In genomic region chr7:1289681-1290261, GRCh38 we compare ENCODE assay signal across 10 cellular contexts. TPM values are rescaled to one million over a fixed set of nuclear protein-coding genes. Genes with fewer than 3 reads are reported as not detected.
DNase-seq lines count a peak whose midpoint lies in the region; ATAC-seq and TF ChIP-seq lines count a peak whose summit lies in the region.
"Had no signal": no experiment of that assay in that cellular context is flagged by ENCODE, and none has a peak within 500 bp of the region (broad histone marks: within the 10 kb centered on the region; RNA-seq: fewer than 3 reads in every experiment).

No MANE protein-coding gene starts in this region.

- DNase-seq in Caco-2 (no peak), RWPE2 (ENCODE audit: low spot score) (no peak), fibroblast of pulmonary artery (ENCODE audit: low read depth) (no peak), osteoblast (ENCODE audit: insufficient read length, low spot score, missing footprints) (no peak), KG1 (lab: John Stamatoyannopoulos, UW) (no peak), kidney glomerular epithelial cell (lab: John Stamatoyannopoulos, UW) (no peak), COLO668 (lab: John Stamatoyannopoulos, UW; ENCODE audit: unreplicated experiment) (no peak)

- peak overlapping the region; percentile 83 for H3K4me2 ChIP-seq in osteoblast (ENCODE audit: insufficient read depth, low read length)

- H3K27ac Mint-ChIP-seq in Caco-2 (ENCODE audit: unreplicated experiment), result no peak overlapping the region

- H3K27ac ChIP-seq in RWPE2 (ENCODE audit: poor library complexity, severe bottlenecking) (no peak overlapping the region), osteoblast (ENCODE audit: low read depth, low read length) (no peak overlapping the region)

- POLR2A ChIA-PET in Caco-2 (lab: Charles Lee), result no interaction called here

- H4K20me1 ChIP-seq in osteoblast (ENCODE audit: insufficient read depth, low read length), result no peaks in the 10 kb centered on the region

- no peaks in the 10 kb centered on the region for H3K36me3 Mint-ChIP-seq in Caco-2 (ENCODE audit: insufficient read depth, unreplicated experiment)

- no TSS peak for BruUV-seq in Caco-2 (replicated peaks; lab: Mats Ljungman, UMichigan)

- H3K79me2 ChIP-seq in osteoblast (ENCODE audit: insufficient read depth, low read length), result no peaks in the 10 kb centered on the region

- 0 out of 2 replicates have a peak, but pooled peaks cover 5% of the 10 kb centered on the region for H3K4me1 ChIP-seq in Caco-2
- no peaks in the 10 kb centered on the region for H3K4me1 ChIP-seq in RWPE2 (ENCODE audit: insufficient read depth, poor library complexity, severe bottlenecking)
- no peaks in the 10 kb centered on the region for H3K4me1 ChIP-seq in osteoblast (ENCODE audit: insufficient read depth, low read length)

- peak overlapping the region; percentile 67 for H3K4me3 Mint-ChIP-seq in Caco-2 (ENCODE audit: unreplicated experiment)

- H3K4me1 Mint-ChIP-seq in Caco-2 (ENCODE audit: low read depth, unreplicated experiment), result no peaks in the 10 kb centered on the region

- H2AFZ ChIP-seq in osteoblast (ENCODE audit: low read length), result peak overlapping the region; percentile 88

- no peaks in the 10 kb centered on the region for H3K27me3 Mint-ChIP-seq in Caco-2 (ENCODE audit: insufficient read depth, unreplicated experiment)

- H3K27me3 ChIP-seq in Caco-2 (replicated peaks; ENCODE audit: control insufficient read depth, insufficient read depth, low read length) (peaks cover 4% of the 10 kb centered on the region), RWPE2 (ENCODE audit: insufficient read depth, poor library complexity, severe bottlenecking) (peaks cover 51% of the 10 kb centered on the region), osteoblast (ENCODE audit: insufficient read depth, low read length) (peaks cover 13% of the 10 kb centered on the region)

- TF ChIP-seq CTCF in Caco-2 (IDR thresholded peaks at IDR 0.05; ENCODE audit: insufficient read depth in 1 of 2, low read depth in 1 of 2, low read length in 1 of 2, severe bottlenecking in 1 of 2, unreplicated experiment in 1 of 2) (no peak), RWPE2 (IDR thresholded peaks at IDR 0.05; ENCODE audit: poor library complexity, severe bottlenecking) (no peak), fibroblast of pulmonary artery (IDR thresholded peaks at IDR 0.05; ENCODE audit: low read length, missing control alignments) (no peak), osteoblast (IDR thresholded peaks at IDR 0.05; ENCODE audit: extremely low read depth, low read depth, low read length) (no peak)

- H3K36me3 ChIP-seq in Caco-2 (ENCODE audit: control insufficient read depth, insufficient read depth, low read length) (no peaks in the 10 kb centered on the region), RWPE2 (ENCODE audit: low read depth) (no peaks in the 10 kb centered on the region), osteoblast (ENCODE audit: insufficient read depth, low read length) (no peaks in the 10 kb centered on the region)

- no peaks in the 10 kb centered on the region for H3K9me3 Mint-ChIP-seq in Caco-2 (ENCODE audit: unreplicated experiment)

- CTCF ChIA-PET in Caco-2 (lab: Charles Lee), result no interaction called here

- H3K4me3 ChIP-seq in Caco-2 (ENCODE audit: low read depth, low read length) (no peak overlapping the region), RWPE2 (ENCODE audit: severe bottlenecking) (peak overlapping the region; percentile 12), fibroblast of pulmonary artery (replicated peaks; ENCODE audit: low read depth, low read length) (peak overlapping the region; percentile 32), osteoblast (ENCODE audit: insufficient read depth, low read length) (peak overlapping the region; percentile 66)

- intact Hi-C loops in Caco-2 (cut with micrococcal nuclease; ENCODE audit: unreplicated experiment), result no loop called here

- no peaks in the 10 kb centered on the region for H3K9me3 ChIP-seq in Caco-2
- H3K9me3 ChIP-seq in RWPE2 (ENCODE audit: severe bottlenecking), result no peaks in the 10 kb centered on the region
- H3K9me3 ChIP-seq in osteoblast (ENCODE audit: low read depth, low read length), result no peaks in the 10 kb centered on the region

- ATAC-seq in RWPE2 (ENCODE audit: low read depth) (no peak), GM21723 (IDR thresholded peaks at IDR 0.05; ENCODE audit: unreplicated experiment) (no peak)

RNA-seq across cellular contexts. Expression of gene UNCX, which starts 57.1 kb away (rescaled TPM):
- total RNA-seq in Caco-2 (2022), result not detected in 2 replicates
- not detected in 2 replicates for total RNA-seq in osteoblast
- total RNA-seq: HT1080, lung microvascular endothelial cell had no signal
